16 cellular contexts compared by ENCODE assay signal in genomic region chr9:20208156-20208555, GRCh38.
"Had no signal": no experiment of that assay in that cellular context is flagged by ENCODE, and none has a peak within 500 bp of the region (broad histone marks: within the 10 kb centered on the region; RNA-seq: fewer than 3 reads in every experiment).

No MANE protein-coding gene starts in this region.

- H3K4me3 Mint-ChIP-seq: brain had no signal

- H3K4me1 ChIP-seq: prostate gland, stomach, testis had no signal

- H3K4me3 ChIP-seq: prostate gland, skin epidermis, stomach, testis had no signal

- H3K36me3 ChIP-seq: prostate gland, stomach had no signal

- H3K27ac ChIP-seq: prostate gland, skin epidermis, stomach, testis had no signal

- DNase-seq: activated CD4-positive, CD25-positive, alpha-beta regulatory T cell treated with anti-CD3 and anti-CD28 coated beads, Interleukin-2, amount 50 U/mL, for 72 hours; activated CD8-positive, alpha-beta memory T cell treated with anti-CD3 and anti-CD28 coated beads for 24 hours; cortex of kidney; effector memory CD4-positive, alpha-beta T cell; foreskin melanocyte; kidney glomerular epithelial cell; mesenchymal stem cell; right cardiac atrium; stimulated activated CD4-positive, alpha-beta T cell treated with anti-CD3 and anti-CD28 coated beads, Interleukin-4, amount 100 ng/mL, for 4 hours; stimulated activated CD8-positive, alpha-beta memory T cell treated with anti-CD3 and anti-CD28 coated beads, Interleukin-4, amount 100 ng/mL, for 48 hours; stomach; SW 1271; testis had no signal

- H3K9me3 ChIP-seq: prostate gland, stomach, testis had no signal

- H3K27ac Mint-ChIP-seq: brain had no signal

- ATAC-seq: right cardiac atrium had no signal

- H3K36me3 Mint-ChIP-seq: brain had no signal

- H3K27me3 ChIP-seq: stomach, testis had no signal
